15 cellular contexts compared by ENCODE assay signal in genomic region chr22:46894081-46894671, GRCh38.
DNase-seq lines count a peak whose midpoint lies in the region; ATAC-seq and TF ChIP-seq lines count a peak whose summit lies in the region.
"Had no signal": no experiment of that assay in that cellular context is flagged by ENCODE, and none has a peak within 500 bp of the region (broad histone marks: within the 10 kb centered on the region; RNA-seq: fewer than 3 reads in every experiment).

No MANE protein-coding gene starts in this region.

- peak; percentile 67 for DNase-seq in AG20443 (ENCODE audit: low spot score)
- peak; percentile 7 to 13 for DNase-seq in cardiac fibroblast (ENCODE audit: low read depth in 2 of 2)
- no peak for DNase-seq in right cardiac atrium
- DNase-seq in osteocyte (ENCODE audit: extremely low spot score, unreplicated experiment): no peak
- no peak for DNase-seq in ascending aorta (ENCODE audit: low spot score in 2 of 2)
- DNase-seq in activated naive CD4-positive, alpha-beta T cell (lab: John Stamatoyannopoulos, UW): no peak
- DNase-seq in activated T-cell treated with anti-CD3 and anti-CD28 coated beads for 4 hours: no peak
- DNase-seq: activated CD4-positive, CD25-positive, alpha-beta regulatory T cell treated with anti-CD3 and anti-CD28 coated beads, Interleukin-2, amount 50 U/mL, for 72 hours; gastrocnemius medialis; kidney glomerular epithelial cell; stimulated activated CD4-positive, alpha-beta T cell treated with anti-CD3 and anti-CD28 coated beads, Interleukin-12 subunit alpha, Interleukin-12 subunit beta, amount 100 ng/mL, for 4 hours had no signal

- no peaks in the 10 kb centered on the region for H3K9me3 ChIP-seq in right cardiac atrium (ENCODE audit: control insufficient read depth, low read length)
- H3K9me3 ChIP-seq in ascending aorta: no peaks in the 10 kb centered on the region
- H3K9me3 ChIP-seq: adrenal gland, gastrocnemius medialis, HAP-1 had no signal

- peaks cover 2% of the 10 kb centered on the region for H3K4me1 ChIP-seq in right cardiac atrium (ENCODE audit: control insufficient read depth, insufficient read depth, low read length)
- H3K4me1 ChIP-seq in ascending aorta: no peaks in the 10 kb centered on the region
- H3K4me1 ChIP-seq: adrenal gland, HAP-1 had no signal

- no peaks in the 10 kb centered on the region for H3K9me3 Mint-ChIP-seq in osteocyte (ENCODE audit: unreplicated experiment)

- no peaks in the 10 kb centered on the region for H3K27me3 ChIP-seq in right cardiac atrium (ENCODE audit: control insufficient read depth, insufficient read depth)
- no peaks in the 10 kb centered on the region for H3K27me3 ChIP-seq in ascending aorta
- H3K27me3 ChIP-seq: adrenal gland, gastrocnemius medialis had no signal

- H3K36me3 Mint-ChIP-seq in osteocyte (ENCODE audit: unreplicated experiment): peaks cover 25% of the 10 kb centered on the region

- H3K27ac ChIP-seq in right cardiac atrium (ENCODE audit: low read length) (peak overlapping the region; percentile 0), ascending aorta (no peak overlapping the region)
- H3K27ac ChIP-seq: gastrocnemius medialis had no signal

- H3K27me3 Mint-ChIP-seq in osteocyte (ENCODE audit: unreplicated experiment): no peaks in the 10 kb centered on the region
- H3K27me3 Mint-ChIP-seq: B cell had no signal

- intact Hi-C loops in right cardiac atrium (cut with DNase I) (no loop called here), ascending aorta (cut with DNase I) (no loop called here)

- no peak overlapping the region for H3K4me3 Mint-ChIP-seq in osteocyte (ENCODE audit: unreplicated experiment)
- H3K4me3 Mint-ChIP-seq: B cell had no signal

- H3K4me1 Mint-ChIP-seq in osteocyte (ENCODE audit: unreplicated experiment): peaks cover 2% of the 10 kb centered on the region

- H3K27ac Mint-ChIP-seq in osteocyte (ENCODE audit: unreplicated experiment): peak overlapping the region; percentile 29
- H3K27ac Mint-ChIP-seq: B cell had no signal

- H3K36me3 ChIP-seq in ascending aorta: peaks cover 11 to 14% of the 10 kb centered on the region in 2 donors
- H3K36me3 ChIP-seq: HAP-1 had no signal

- H3K4me3 ChIP-seq in cardiac fibroblast (replicated peaks in 1 of 2; ENCODE audit: low read depth in 2 of 2, low read length in 2 of 2) (no peak overlapping the region), right cardiac atrium (ENCODE audit: low read length) (no peak overlapping the region), ascending aorta (no peak overlapping the region)
- H3K4me3 ChIP-seq: adrenal gland, gastrocnemius medialis, HAP-1 had no signal

- ATAC-seq in right cardiac atrium (peak; percentile 70 to 83), HG03354 (IDR thresholded peaks at IDR 0.05; ENCODE audit: poor library complexity, severe bottlenecking, unreplicated experiment) (no peak)
- ATAC-seq: gastrocnemius medialis had no signal

- 44% methylated on average over 12 of the region's 12 CpGs for WGBS in right cardiac atrium

- TF ChIP-seq CTCF in cardiac fibroblast (IDR thresholded peaks at IDR 0.05; ENCODE audit: low read depth, low read length) (no peak), osteocyte (IDR thresholded peaks at IDR 0.05) (no peak), ascending aorta (IDR thresholded peaks at IDR 0.05) (no peak)

Comparison
In these comparisons a context has a peak if more than half of its experiments do, and no peak if none do; other contexts are left out.
1. DNase-seq: peak in AG20443 (single experiment) and cardiac fibroblast (2 of 2); none in right cardiac atrium (0 of 3), osteocyte (single experiment), ascending aorta (0 of 2), activated naive CD4-positive, alpha-beta T cell (0 of 4) and activated T-cell treated with anti-CD3 and anti-CD28 coated beads for 4 hours (single experiment).